In genomic region chr2:136539355-136539754, GRCh38 we compare ENCODE assay signal across 6 cellular contexts.
"Had no signal": no experiment of that assay in that cellular context is flagged by ENCODE, and none has a peak within 500 bp of the region (broad histone marks: within the 10 kb centered on the region; RNA-seq: fewer than 3 reads in every experiment).

No MANE protein-coding gene starts in this region.

- H3K4me2 ChIP-seq: KMS-11 had no signal

- H3K4me3 ChIP-seq: K562 had no signal

- FAIRE-seq: HTR-8/SVneo, K562 had no signal

- H3K27ac ChIP-seq: HL-60, KMS-11 had no signal

- DNase-seq: KBM-7, KG1 had no signal

- ATAC-seq: K562 had no signal

- H3K9ac ChIP-seq: KMS-11 had no signal
